8 cellular contexts compared by ENCODE assay signal in genomic region chr4:16205298-16206164, GRCh38. TPM values are rescaled to one million over a fixed set of nuclear protein-coding genes. Genes with fewer than 3 reads are reported as not detected.
DNase-seq lines count a peak whose midpoint lies in the region; ATAC-seq and TF ChIP-seq lines count a peak whose summit lies in the region.

No MANE protein-coding gene starts in this region.

- 61 to 64% methylated on average over 7 of the region's 7 CpGs for WGBS in sigmoid colon, 2 donors
- WGBS in aorta, 2 donors: 66% methylated on average over 7 of the region's 7 CpGs

- TF ChIP-seq CTCF in fibroblast of the aortic adventitia (IDR thresholded peaks at IDR 0.05; ENCODE audit: insufficient read depth, low read length): peak; percentile 57
- peak in 3 of 4 experiments; percentile 28 to 38 (median 35) for TF ChIP-seq CTCF in sigmoid colon (IDR thresholded peaks at IDR 0.05)

- intact Hi-C loops in sigmoid colon (cut with DNase I): no loop called here
- intact Hi-C loops in aorta (cut with DNase I): no loop called here

- H3K4me1 ChIP-seq in sigmoid colon: peaks cover 0 to 30% (median 10%) of the 10 kb centered on the region in 4 donors
- H3K4me1 ChIP-seq in aorta (ENCODE audit: control insufficient read depth in 1 of 2, insufficient read depth in 2 of 2, low read length in 2 of 2): peaks cover 0 to 5% of the 10 kb centered on the region in 2 donors

- H3K27ac ChIP-seq in sigmoid colon (no peak overlapping the region), aorta (ENCODE audit: low read depth in 1 of 2, low read length in 2 of 2) (no peak overlapping the region)

- no peaks in the 10 kb centered on the region for H3K9me3 ChIP-seq in sigmoid colon
- H3K9me3 ChIP-seq in aorta (ENCODE audit: control insufficient read depth, low read length): no peaks in the 10 kb centered on the region

- H3K27me3 ChIP-seq in sigmoid colon (no peaks in the 10 kb centered on the region), aorta (ENCODE audit: control insufficient read depth in 1 of 2, insufficient read depth in 2 of 2, low read length in 1 of 2) (no peaks in the 10 kb centered on the region)

- H3K36me3 ChIP-seq in sigmoid colon (peaks cover 0 to 18% (median 0%) of the 10 kb centered on the region in 4 donors), aorta (ENCODE audit: control insufficient read depth in 1 of 2, insufficient read depth in 2 of 2, low read length in 1 of 2) (peaks cover 2 to 5% of the 10 kb centered on the region in 2 donors)

- peak; percentile 67 for DNase-seq in NCI-H1092 treated with DMSO at 0.1 percent for 48 hours (lab: John Stamatoyannopoulos, UW)
- no peak for DNase-seq in NCI-H1092 (lab: John Stamatoyannopoulos, UW)
- peak; percentile 48 for DNase-seq in SK-MEL-5 (ENCODE audit: low read depth, low spot score)
- peak; percentile 31 for DNase-seq in fibroblast of the aortic adventitia (ENCODE audit: low read depth)
- no peak for DNase-seq in sigmoid colon
- DNase-seq in aorta: no peak

- no peak for TF ChIP-seq POLR2A in sigmoid colon (IDR thresholded peaks at IDR 0.05)

- TF ChIP-seq EP300 in sigmoid colon (IDR thresholded peaks at IDR 0.05): no peak

- H3K4me3 ChIP-seq in fibroblast of the aortic adventitia (ENCODE audit: low read depth, low read length) (no peak overlapping the region), sigmoid colon (no peak overlapping the region), aorta (ENCODE audit: low read length in 2 of 2) (no peak overlapping the region)

- in situ Hi-C loops in SK-MEL-5 (cut with HindIII; ENCODE audit: low pct_unique_long_range_greater_than_20kb, low sequenced_read_pairs): loop anchor here (25.0 kb wide), 1 partner anchor 193 kb away; no protein-coding TSS in a partner anchor

- ATAC-seq in GM21447 (IDR thresholded peaks at IDR 0.05; ENCODE audit: unreplicated experiment) (peak; percentile 85), HG03565 (IDR thresholded peaks at IDR 0.05; ENCODE audit: unreplicated experiment) (peak; percentile 81), aorta (ENCODE audit: low FRiP score) (no peak)

RNA-seq across cellular contexts. Expression of gene TAPT1, which starts 20.7 kb away (rescaled TPM):
- 11.3 and 12.5 TPM in 2 replicates for total RNA-seq in SK-MEL-5 (2014; rRNA removed; shearing (Covaris generic))
- 8.2 and 10.6 TPM in 2 replicates for polyA plus RNA-seq in SK-MEL-5 (2015; cell fraction: cytosol; rRNA removed)
- 28.3 and 31.9 TPM in 2 replicates for polyA plus RNA-seq in SK-MEL-5 (2015; cell fraction: nucleus; rRNA removed)
- total RNA-seq in fibroblast of the aortic adventitia (ENCODE audit: low replicate concordance): 11.5 and 21.1 TPM in 2 replicates
- 10 to 100 TPM; 29.4 to 43.8 (median 37.1) TPM for total RNA-seq in sigmoid colon
- 10 to 100 TPM in 1 of 3 donors, 1 to 10 TPM in 2; 6.0 to 20.5 (median 7.9) TPM for polyA plus RNA-seq in sigmoid colon
- total RNA-seq in aorta: 10 to 100 TPM; 50.8 to 56.8 TPM
- 10 to 100 TPM in 1 of 2 donors, 1 to 10 TPM in 1; 7.0 to 20.6 TPM for polyA plus RNA-seq in aorta

Comparison
In these comparisons a context has a peak if more than half of its experiments do, and no peak if none do; other contexts are left out.
1. DNase-seq: peak in NCI-H1092 treated with DMSO at 0.1 percent for 48 hours (single experiment), SK-MEL-5 (single experiment) and fibroblast of the aortic adventitia (single experiment); none in NCI-H1092 (single experiment), sigmoid colon (single experiment) and aorta (0 of 2).